Comparison of ENCODE assay signal across 18 cellular contexts in genomic region chr6:100246206-100246605, GRCh38.
"Had no signal": no experiment of that assay in that cellular context is flagged by ENCODE, and none has a peak within 500 bp of the region (broad histone marks: within the 10 kb centered on the region; RNA-seq: fewer than 3 reads in every experiment).

No MANE protein-coding gene starts in this region.

- H3K36me3 ChIP-seq: adrenal gland, left ventricle myocardium inferior, right atrium auricular region, tibial artery, uterus, WERI-Rb-1 had no signal

- H3K27me3 ChIP-seq: adrenal gland, right atrium auricular region, tibial artery, uterus had no signal

- H3K4me3 ChIP-seq: adrenal gland, left ventricle myocardium inferior, right atrium auricular region, tibial artery, uterus had no signal

- FAIRE-seq: bronchial epithelial cell had no signal

- H3K9me3 ChIP-seq: adrenal gland, left ventricle myocardium inferior, right atrium auricular region, tibial artery, uterus had no signal

- H3K4me1 ChIP-seq: adrenal gland, left ventricle myocardium inferior, right atrium auricular region, tibial artery, uterus had no signal

- H3K27ac ChIP-seq: adrenal gland, epithelial cell of prostate, left ventricle myocardium inferior, right atrium auricular region, tibial artery, uterus, WERI-Rb-1 had no signal

- ATAC-seq: activated naive CD4-positive, alpha-beta T cell treated with anti-CD3 and anti-CD28 coated beads, Interleukin-2, amount 50 U/mL, for 72 hours; activated T-cell treated with anti-CD3 and anti-CD28 coated beads, Interleukin-2, amount 50 U/mL, for 72 hours; effector memory CD8-positive, alpha-beta T cell; stimulated activated naive CD8-positive, alpha-beta T cell treated with anti-CD3 and anti-CD28 coated beads, Interleukin-15, Interleukin-2, amounts not matched to agents 100 U/mL and 50 U/mL, for 24 hours had no signal

- DNase-seq: activated CD4-positive, alpha-beta T cell treated with anti-CD3 and anti-CD28 coated beads for 1 hour; activated gamma-delta T cell; activated T-cell treated with anti-CD3 and anti-CD28 coated beads, Interleukin-2, amount 50 U/mL, for 72 hours; adrenal gland; effector memory CD8-positive, alpha-beta T cell; foreskin melanocyte; head of caudate nucleus; left ventricle myocardium inferior; stimulated activated CD4-positive, alpha-beta T cell treated with anti-CD3 and anti-CD28 coated beads, Interleukin-2, amount 100 ng/mL, for 24 hours; stimulated activated naive CD8-positive, alpha-beta T cell treated with anti-CD3 and anti-CD28 coated beads, Interleukin-15, Interleukin-2, amounts not matched to agents 100 U/mL and 50 U/mL, for 24 hours; substantia nigra; tibial artery; uterus; WERI-Rb-1 had no signal
